In genomic region chr6:15551798-15552197, GRCh38 we compare ENCODE assay signal across 11 cellular contexts.
DNase-seq lines count a peak whose midpoint lies in the region; ATAC-seq and TF ChIP-seq lines count a peak whose summit lies in the region.
"Had no signal": no experiment of that assay in that cellular context is flagged by ENCODE, and none has a peak within 500 bp of the region (broad histone marks: within the 10 kb centered on the region; RNA-seq: fewer than 3 reads in every experiment).

No MANE protein-coding gene starts in this region.

- H3K9me3 ChIP-seq in BE2C (no peaks in the 10 kb centered on the region; the same call in 1 of the 2 replicates), lower lobe of right lung (no peaks in the 10 kb centered on the region)
- H3K9me3 ChIP-seq: MG63 had no signal

- peaks cover 8% of the 10 kb centered on the region for H3K4me1 ChIP-seq in BE2C
- H3K4me1 ChIP-seq in lower lobe of right lung = peaks cover 31% of the 10 kb centered on the region

- H3K27ac ChIP-seq in lower lobe of right lung = peak overlapping the region; percentile 5
- H3K27ac ChIP-seq: dorsolateral prefrontal cortex had no signal

- H3K36me3 ChIP-seq in BE2C (no peaks in the 10 kb centered on the region), lower lobe of right lung (no peaks in the 10 kb centered on the region)
- H3K36me3 ChIP-seq: MG63 had no signal

- intact Hi-C loops in lower lobe of right lung (cut with DNase I) = no loop called here

- peaks cover 4% of the 10 kb centered on the region for H3K27me3 Mint-ChIP-seq in brain

- no peaks in the 10 kb centered on the region for H3K36me3 Mint-ChIP-seq in brain

- peaks cover 41% of the 10 kb centered on the region for H3K4me1 Mint-ChIP-seq in brain

- H3K9me3 Mint-ChIP-seq in brain = no peaks in the 10 kb centered on the region

- H3K27ac Mint-ChIP-seq in brain = peak overlapping the region in 3 of 5 experiments; percentile 26 to 62 (median 31)

- H3K27me3 ChIP-seq in BE2C = no peaks in the 10 kb centered on the region
- H3K27me3 ChIP-seq in lower lobe of right lung (ENCODE audit: low read depth) = no peaks in the 10 kb centered on the region
- H3K27me3 ChIP-seq: dorsolateral prefrontal cortex, MG63 had no signal

- TF ChIP-seq CTCF in BE2C (IDR thresholded peaks at IDR 0.05; ENCODE audit: low read depth, low read length) (no peak), brain (conservative IDR thresholded peaks at IDR 0.05) (no peak), lower lobe of right lung (IDR thresholded peaks at IDR 0.05) (no peak)

- no peak overlapping the region for H3K4me3 Mint-ChIP-seq in brain

- DNase-seq in BE2C (peak; percentile 53), lower lobe of right lung (no peak), OCI-M1 (lab: John Stamatoyannopoulos, UW) (no peak), NCI-H2227 (lab: John Stamatoyannopoulos, UW; ENCODE audit: unreplicated experiment) (no peak)
- DNase-seq in Jurkat, Clone E6-1 (ENCODE audit: low read depth, low spot score) = peak; percentile 43
- DNase-seq in central memory CD4-positive, alpha-beta T cell = no peak
- DNase-seq: dorsolateral prefrontal cortex, MG63 had no signal

- ATAC-seq in lower lobe of right lung (peak; percentile 41 to 55), GM18520 (IDR thresholded peaks at IDR 0.05; ENCODE audit: unreplicated experiment) (no peak)

- H3K4me3 ChIP-seq in BE2C (ENCODE audit: low read depth, low read length) (no peak overlapping the region), lower lobe of right lung (no peak overlapping the region)
- no peak overlapping the region for H3K4me3 ChIP-seq in Jurkat, Clone E6-1 (ENCODE audit: low read length)
- H3K4me3 ChIP-seq: dorsolateral prefrontal cortex, lung, MG63 had no signal

Comparison
In these comparisons a context has a peak if more than half of its experiments do, and no peak if none do; other contexts are left out.
1. DNase-seq: peak in BE2C (single experiment) and Jurkat, Clone E6-1 (single experiment); none in lower lobe of right lung (single experiment), OCI-M1 (single experiment), central memory CD4-positive, alpha-beta T cell (single experiment) and NCI-H2227 (single experiment).